In the genomic region with DNA sequence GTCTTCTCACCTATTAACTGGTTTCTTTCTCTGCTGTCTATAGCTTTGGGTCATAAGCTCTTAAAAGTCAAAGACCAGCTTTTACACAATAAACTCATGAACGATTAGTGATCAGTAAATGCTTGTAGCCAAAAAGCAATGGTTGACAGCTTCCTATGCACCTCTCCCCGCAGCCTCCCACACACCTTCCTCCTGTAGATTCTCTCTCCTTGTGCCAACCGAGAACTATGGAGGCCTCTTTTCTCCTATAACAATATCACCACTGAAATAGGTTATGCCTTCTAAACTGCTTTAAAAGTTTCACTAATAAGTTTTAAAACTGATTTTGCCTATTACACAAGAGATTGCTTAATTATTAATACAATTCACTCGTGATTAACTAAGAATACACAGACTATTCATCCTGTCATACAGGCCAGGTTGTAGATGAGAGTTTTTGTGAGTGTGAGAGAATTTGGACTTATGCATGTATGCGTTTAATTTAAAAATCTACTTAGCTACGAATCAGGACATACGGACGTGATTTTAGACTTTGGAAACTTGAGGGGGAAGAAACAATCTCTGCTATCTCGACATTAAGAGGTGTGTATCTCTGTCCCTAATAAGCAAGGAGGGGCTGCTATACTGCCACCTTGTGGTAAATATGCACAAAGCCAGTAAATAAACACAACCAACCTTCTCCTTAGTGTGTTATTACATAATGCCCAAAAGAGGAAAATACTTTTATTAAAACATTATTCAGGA, we compare ENCODE assay signal across 8 cellular contexts.
DNase-seq lines count a peak whose midpoint lies in the region; ATAC-seq and TF ChIP-seq lines count a peak whose summit lies in the region.

No MANE protein-coding gene starts in this region.

- H3K4me3 Mint-ChIP-seq in endodermal cell, result no peak overlapping the region

- H3K27ac ChIP-seq in PC-3 (ENCODE audit: low read length) (no peak overlapping the region), endodermal cell (ENCODE audit: low read depth, low read length) (no peak overlapping the region), mesendoderm (ENCODE audit: low read depth, low read length) (no peak overlapping the region)

- no peaks in the 10 kb centered on the region for H3K79me1 ChIP-seq in mesendoderm (ENCODE audit: low read length)

- H3K4me2 ChIP-seq in PC-3 (ENCODE audit: low read length), result no peak overlapping the region
- no peak overlapping the region for H3K4me2 ChIP-seq in mesendoderm (ENCODE audit: low read length)

- no peak overlapping the region for H4K5ac ChIP-seq in mesendoderm (ENCODE audit: low read length)

- CTCF ChIA-PET in PC-3 (lab: Charles Lee), result no interaction called here

- no peak overlapping the region for H3K4me3 ChIP-seq in PC-3 (ENCODE audit: low read length)
- no peak overlapping the region for H3K4me3 ChIP-seq in endodermal cell (ENCODE audit: low read length)
- no peak overlapping the region for H3K4me3 ChIP-seq in mesendoderm (ENCODE audit: low read length)

- H3K27me3 ChIP-seq in PC-3 (ENCODE audit: low read length) (no peaks in the 10 kb centered on the region), endodermal cell (ENCODE audit: control insufficient read depth, insufficient read depth, low read length, poor library complexity, severe bottlenecking) (no peaks in the 10 kb centered on the region), mesendoderm (ENCODE audit: insufficient read depth, low read length, poor library complexity) (no peaks in the 10 kb centered on the region)

- no peaks in the 10 kb centered on the region for H3K4me1 Mint-ChIP-seq in endodermal cell

- H3K56ac ChIP-seq in mesendoderm (ENCODE audit: low read length), result no peak overlapping the region

- POLR2A ChIA-PET in PC-3 (lab: Charles Lee; ENCODE audit: unreplicated experiment), result no interaction called here

- H3K36me3 ChIP-seq in PC-3 (ENCODE audit: low read depth, low read length) (no peaks in the 10 kb centered on the region), endodermal cell (ENCODE audit: control insufficient read depth, insufficient read depth, low read length) (no peaks in the 10 kb centered on the region), mesendoderm (ENCODE audit: control insufficient read depth, insufficient read depth, low read length) (no peaks in the 10 kb centered on the region)

- no peak overlapping the region for H3K23ac ChIP-seq in mesendoderm (ENCODE audit: low read length)

- H3K9me3 ChIP-seq in PC-3 (ENCODE audit: low read length), result no peaks in the 10 kb centered on the region
- no peaks in the 10 kb centered on the region for H3K9me3 ChIP-seq in endodermal cell (ENCODE audit: control insufficient read depth, low read length)

- no peak overlapping the region for H3K4ac ChIP-seq in mesendoderm (ENCODE audit: low read depth, low read length)

- no peaks in the 10 kb centered on the region for H3K9me2 ChIP-seq in PC-3 (replicated peaks; ENCODE audit: low read length)

- no peak overlapping the region for H3K27ac Mint-ChIP-seq in endodermal cell

- H3K9ac ChIP-seq in PC-3 (ENCODE audit: low read length), result no peak overlapping the region
- no peak overlapping the region for H3K9ac ChIP-seq in endodermal cell (ENCODE audit: extremely low read depth, low read length, poor library complexity, severe bottlenecking)
- no peak overlapping the region for H3K9ac ChIP-seq in mesendoderm (ENCODE audit: low read length)

- no peak overlapping the region for H2AFZ ChIP-seq in PC-3 (ENCODE audit: low read length)

- no peak overlapping the region for H4K8ac ChIP-seq in mesendoderm (ENCODE audit: low read depth, low read length)

- H3K27me3 Mint-ChIP-seq in endodermal cell (ENCODE audit: insufficient read depth), result no peaks in the 10 kb centered on the region

- TF ChIP-seq CTCF in GM12874 (IDR thresholded peaks at IDR 0.05; ENCODE audit: insufficient read depth, low read depth, low read length) (peak; percentile 65), PC-3 (conservative IDR thresholded peaks at IDR 0.05; ENCODE audit: low read depth, low read length) (peak; percentile 85), endodermal cell (conservative IDR thresholded peaks at IDR 0.05) (peak; percentile 97)

- H3K9me3 Mint-ChIP-seq in endodermal cell, result no peaks in the 10 kb centered on the region

- H2BK5ac ChIP-seq in mesendoderm (ENCODE audit: low read length), result no peak overlapping the region

- H3K18ac ChIP-seq in mesendoderm (ENCODE audit: low read length), result no peak overlapping the region

- WGBS in endodermal cell (ENCODE audit: insufficient coverage in 1 of 2, insufficient read length in 1 of 2), 2 experiments, result 73 to 96% methylated on average over 3 to 9 of the region's 9 CpGs
- whole genome bisulfite sequencing in mesendoderm (ENCODE audit: extremely low coverage, insufficient coverage, low lambda C conversion rate), result no CpG with 5 or more reads among the region's 9 CpGs

- H2BK120ac ChIP-seq in mesendoderm (ENCODE audit: low read depth, low read length), result no peak overlapping the region

- H4K20me1 ChIP-seq in PC-3 (ENCODE audit: low read length), result no peaks in the 10 kb centered on the region

- H2BK15ac ChIP-seq in mesendoderm (replicated peaks; ENCODE audit: low read depth), result no peak overlapping the region

- intact Hi-C loops in PC-3 (cut with micrococcal nuclease), result loop anchor here (2.0 kb wide), 1 partner anchor 141 kb away; no protein-coding TSS in a partner anchor

- BruUV-seq in PC-3 (replicated peaks; lab: Mats Ljungman, UMichigan), result no TSS peak

- H3F3A ChIP-seq in PC-3 (ENCODE audit: low read length, unreplicated experiment), result no peaks in the 10 kb centered on the region

- no peak overlapping the region for H2AK5ac ChIP-seq in mesendoderm (ENCODE audit: low read length)

- DNase-seq in AG08395 (ENCODE audit: low spot score) (peak; percentile 65), PC-3 (peak; percentile 70), endodermal cell (no peak), mesendoderm (peak; percentile 76)
- DNase-seq in activated effector memory CD4-positive, alpha-beta T cell treated with Interleukin-2 at 50 U/mL for 16 hours, result no peak

- H3K79me2 ChIP-seq in PC-3 (ENCODE audit: low read length), result no peaks in the 10 kb centered on the region
- H3K79me2 ChIP-seq in mesendoderm (ENCODE audit: control insufficient read depth, insufficient read depth, low read length), result no peaks in the 10 kb centered on the region

- no peaks in the 10 kb centered on the region for H3K36me3 Mint-ChIP-seq in endodermal cell (ENCODE audit: low read depth)

- peak; percentile 62 for ATAC-seq in HG03342 (IDR thresholded peaks at IDR 0.05; ENCODE audit: unreplicated experiment)
- ATAC-seq in PC-3, result peak; percentile 80
- ATAC-seq in HG03457 (IDR thresholded peaks at IDR 0.05; ENCODE audit: unreplicated experiment), result no peak

- H3K4me1 ChIP-seq in PC-3 (ENCODE audit: insufficient read depth, low read length) (peaks cover 7% of the 10 kb centered on the region), endodermal cell (ENCODE audit: control insufficient read depth, insufficient read depth, low read length) (no peaks in the 10 kb centered on the region), mesendoderm (ENCODE audit: control insufficient read depth, low read depth, low read length) (no peaks in the 10 kb centered on the region)

Comparison
In these comparisons a context has a peak if more than half of its experiments do, and no peak if none do; other contexts are left out.
1. DNase-seq: peak in AG08395 (single experiment), PC-3 (single experiment) and mesendoderm (single experiment); none in endodermal cell (single experiment) and activated effector memory CD4-positive, alpha-beta T cell treated with Interleukin-2 at 50 U/mL for 16 hours (single experiment).
2. Peak in every context shown above with its lines, with median percentiles within 50 percentile points of each other: CTCF ChIP-seq.